Comparison of ENCODE assay signal across 15 cellular contexts in the genomic region with DNA sequence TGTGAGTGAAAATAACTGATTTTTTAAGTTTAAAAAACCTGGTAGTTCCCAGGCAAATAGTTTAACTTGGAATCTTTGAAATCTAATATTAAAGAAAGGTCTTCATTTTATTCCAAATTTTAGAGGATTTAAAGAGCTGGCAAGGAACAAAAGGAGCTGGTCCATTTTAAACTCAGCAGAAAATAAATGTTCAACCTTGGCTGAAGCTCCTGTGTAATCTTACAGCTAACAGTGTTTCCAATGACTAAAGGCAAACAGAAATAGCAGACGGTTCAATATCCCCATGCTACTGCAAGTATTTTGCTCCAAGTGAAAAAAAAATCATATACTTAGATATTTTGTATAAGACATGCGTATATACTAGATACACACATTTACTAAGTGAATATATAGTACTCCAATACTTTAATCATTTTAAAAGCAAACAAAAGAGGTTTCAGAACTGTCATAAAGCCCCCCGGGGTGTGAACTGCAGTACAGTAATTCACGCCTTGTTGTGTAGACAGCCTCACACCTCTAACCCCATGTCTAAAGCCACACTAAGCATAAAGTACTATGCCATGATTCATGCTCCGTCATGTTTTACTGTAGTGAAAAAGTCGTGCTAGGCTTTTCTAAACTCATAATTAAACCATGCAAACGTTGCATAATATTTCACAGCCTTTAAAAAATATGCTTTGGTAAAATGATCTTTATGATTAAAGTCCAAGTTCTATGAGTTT.
DNase-seq lines count a peak whose midpoint lies in the region; ATAC-seq, FAIRE-seq and TF ChIP-seq lines count a peak whose summit lies in the region.
"Had no signal": no experiment of that assay in that cellular context is flagged by ENCODE, and none has a peak within 500 bp of the region (broad histone marks: within the 10 kb centered on the region; RNA-seq: fewer than 3 reads in every experiment).

No MANE protein-coding gene starts in this region.

- FAIRE-seq in bronchial epithelial cell (lab: Jason Lieb, UNC), result no peak
- FAIRE-seq: frontal cortex, GM12891 had no signal

- CTCF ChIA-PET in activated CD8-positive, alpha-beta memory T cell treated with anti-CD3 and anti-CD28 coated beads, Interleukin-2, amount 10 ng/mL, durations not matched to agents 7 days and 5 days (lab: Charles Lee), result interaction anchor here (1.4 kb wide), 1 partner anchor 92 kb away, joined by 3 read pairs; no protein-coding TSS in a partner anchor

- peaks cover 28% of the 10 kb centered on the region for H3K36me3 Mint-ChIP-seq in activated CD8-positive, alpha-beta memory T cell treated with anti-CD3 and anti-CD28 coated beads, Interleukin-2, amount 10 ng/mL, durations not matched to agents 7 days and 5 days

- H3K9me3 Mint-ChIP-seq in activated CD8-positive, alpha-beta memory T cell treated with anti-CD3 and anti-CD28 coated beads, Interleukin-2, amount 10 ng/mL, durations not matched to agents 7 days and 5 days (ENCODE audit: low read depth), result no peaks in the 10 kb centered on the region

- H3K36me3 ChIP-seq in bronchial epithelial cell (ENCODE audit: control insufficient read depth, insufficient read depth, low read length) (peaks cover 4% of the 10 kb centered on the region), subcutaneous abdominal adipose tissue (ENCODE audit: control insufficient read depth in 5 of 5, insufficient read depth in 5 of 5, low read length in 5 of 5) (peaks cover 14 to 49% (median 25%) of the 10 kb centered on the region in 5 donors)

- H3K27ac ChIP-seq in subcutaneous abdominal adipose tissue (ENCODE audit: low read depth, low read length) (peak overlapping the region; percentile 22), caudate nucleus (ENCODE audit: low read depth, low read length) (no peak overlapping the region)
- H3K27ac ChIP-seq: tibial nerve had no signal

- no peaks in the 10 kb centered on the region for H3K9me3 ChIP-seq in subcutaneous abdominal adipose tissue (ENCODE audit: control insufficient read depth in 5 of 5, low read length in 5 of 5)

- peaks cover 26% of the 10 kb centered on the region for H3K4me1 Mint-ChIP-seq in activated CD8-positive, alpha-beta memory T cell treated with anti-CD3 and anti-CD28 coated beads, Interleukin-2, amount 10 ng/mL, durations not matched to agents 7 days and 5 days

- H3K4me3 ChIP-seq in bronchial epithelial cell (ENCODE audit: low read depth, low read length) (no peak overlapping the region), subcutaneous abdominal adipose tissue (ENCODE audit: low read depth in 1 of 5, low read length in 5 of 5) (no peak overlapping the region)
- H3K4me3 ChIP-seq: MG63, tibial nerve had no signal

- H3K27me3 Mint-ChIP-seq in activated CD8-positive, alpha-beta memory T cell treated with anti-CD3 and anti-CD28 coated beads, Interleukin-2, amount 10 ng/mL, durations not matched to agents 7 days and 5 days, result no peaks in the 10 kb centered on the region

- H3K27me3 ChIP-seq in bronchial epithelial cell (ENCODE audit: control insufficient read depth, insufficient read depth, low read length) (no peaks in the 10 kb centered on the region), subcutaneous abdominal adipose tissue (ENCODE audit: control insufficient read depth in 5 of 5, insufficient read depth in 4 of 5, low read length in 5 of 5) (no peaks in the 10 kb centered on the region)
- H3K27me3 ChIP-seq: MG63, tibial nerve had no signal

- ATAC-seq in activated CD8-positive, alpha-beta memory T cell treated with anti-CD3 and anti-CD28 coated beads, Interleukin-2, amount 10 ng/mL, durations not matched to agents 7 days and 5 days, result no peak
- ATAC-seq in HG03097 (IDR thresholded peaks at IDR 0.05; ENCODE audit: low FRiP score, unreplicated experiment), result no peak

- H3K9ac ChIP-seq in subcutaneous abdominal adipose tissue (ENCODE audit: low read length in 5 of 5), result no peak overlapping the region

- peak; percentile 43 for DNase-seq in activated CD8-positive, alpha-beta memory T cell treated with anti-CD3 and anti-CD28 coated beads, Interleukin-2, amount 50 U/mL, for 48 hours
- no peak for DNase-seq in activated CD8-positive, alpha-beta memory T cell treated with anti-CD3 and anti-CD28 coated beads, Interleukin-2, amount 10 ng/mL, durations not matched to agents 7 days and 5 days
- DNase-seq in bronchial epithelial cell (ENCODE audit: low read depth), result peak; percentile 97
- DNase-seq in kidney tubule cell (ENCODE audit: low spot score), result peak; percentile 18
- no peak for DNase-seq in middle frontal gyrus (ENCODE audit: extremely low spot score, low spot score)
- no peak for DNase-seq in caudate nucleus (lab: John Stamatoyannopoulos, UW)
- DNase-seq: activated CD4-positive, alpha-beta T cell treated with anti-CD3 and anti-CD28 coated beads for 48 hours; DMS79; GOT3; MG63 had no signal

- TF ChIP-seq CTCF in bronchial epithelial cell (IDR thresholded peaks at IDR 0.05; ENCODE audit: insufficient read depth, low read length, severe bottlenecking), result no peak

- H3K27ac Mint-ChIP-seq in activated CD8-positive, alpha-beta memory T cell treated with anti-CD3 and anti-CD28 coated beads, Interleukin-2, amount 10 ng/mL, durations not matched to agents 7 days and 5 days, result no peak overlapping the region

- H3K4me3 Mint-ChIP-seq in activated CD8-positive, alpha-beta memory T cell treated with anti-CD3 and anti-CD28 coated beads, Interleukin-2, amount 10 ng/mL, durations not matched to agents 7 days and 5 days, result no peak overlapping the region

- H3K4me1 ChIP-seq in subcutaneous abdominal adipose tissue (ENCODE audit: control insufficient read depth in 5 of 5, insufficient read depth in 5 of 5, low read length in 5 of 5), result peaks cover 0 to 6% (median 5%) of the 10 kb centered on the region in 5 donors

Comparison
In these comparisons a context has a peak if more than half of its experiments do, and no peak if none do; other contexts are left out.
1. DNase-seq: peak in activated CD8-positive, alpha-beta memory T cell treated with anti-CD3 and anti-CD28 coated beads, Interleukin-2, amount 50 U/mL, for 48 hours (single experiment), bronchial epithelial cell (single experiment) and kidney tubule cell (single experiment); none in activated CD8-positive, alpha-beta memory T cell treated with anti-CD3 and anti-CD28 coated beads, Interleukin-2, amount 10 ng/mL, durations not matched to agents 7 days and 5 days (single experiment), middle frontal gyrus (single experiment) and caudate nucleus (0 of 61).